23 cellular contexts compared by ENCODE assay signal in genomic region chr5:24850911-24851310, GRCh38.
"Had no signal": no experiment of that assay in that cellular context is flagged by ENCODE, and none has a peak within 500 bp of the region (broad histone marks: within the 10 kb centered on the region; RNA-seq: fewer than 3 reads in every experiment).

No MANE protein-coding gene starts in this region.

- H3K36me3 ChIP-seq: heart left ventricle, neutrophil, sigmoid colon, tibial nerve, upper lobe of right lung, vagina had no signal

- H3K4me1 ChIP-seq: heart left ventricle, sigmoid colon, testis, tibial nerve, upper lobe of right lung, vagina had no signal

- H3K9me3 Mint-ChIP-seq: nephron had no signal

- H3K36me3 Mint-ChIP-seq: naive B cell; stimulated activated naive B cell treated with anti-CD40 and anti-IgM and Interleukin-4, amounts not matched to agents 10 μg/mL and 1 μg/mL and 100 μg/mL, for 72 hours had no signal

- DNase-seq: dorsolateral prefrontal cortex; effector CD8-positive, alpha-beta T cell; foreskin melanocyte; heart left ventricle; hippocampal formation; left colon; left ventricle myocardium superior; mesendoderm; naive B cell; posterior cingulate gyrus; sigmoid colon; stimulated activated CD4-positive, alpha-beta T cell treated with anti-CD3 and anti-CD28 coated beads, Interleukin-2, amount 100 ng/mL, for 24 hours; stimulated activated CD4-positive, alpha-beta T cell treated with anti-CD3 and anti-CD28 coated beads, Interleukin-4, amount 100 ng/mL, for 4 hours; stimulated activated naive B cell treated with anti-CD40 and anti-IgM and Interleukin-4, amounts not matched to agents 10 μg/mL and 1 μg/mL and 100 μg/mL, for 72 hours; stimulated activated naive CD8-positive, alpha-beta T cell treated with anti-CD3 and anti-CD28 coated beads, Interleukin-15, amount 100 ng/mL, for 72 hours; testis; upper lobe of right lung had no signal

- H3K27me3 Mint-ChIP-seq: naive B cell; stimulated activated naive B cell treated with anti-CD40 and anti-IgM and Interleukin-4, amounts not matched to agents 10 μg/mL and 1 μg/mL and 100 μg/mL, for 72 hours; stimulated activated naive CD8-positive, alpha-beta T cell treated with anti-CD3 and anti-CD28 coated beads, Interleukin-15, amount 100 ng/mL, for 72 hours had no signal

- H3K27ac Mint-ChIP-seq: naive B cell; nephron; stimulated activated naive B cell treated with anti-CD40 and anti-IgM and Interleukin-4, amounts not matched to agents 10 μg/mL and 1 μg/mL and 100 μg/mL, for 72 hours; stimulated activated naive CD8-positive, alpha-beta T cell treated with anti-CD3 and anti-CD28 coated beads, Interleukin-15, amount 100 ng/mL, for 72 hours had no signal

- H3K27me3 ChIP-seq: dorsolateral prefrontal cortex, heart left ventricle, neutrophil, sigmoid colon, testis, tibial nerve, upper lobe of right lung, vagina had no signal

- ATAC-seq: heart left ventricle; left colon; left ventricle myocardium superior; stimulated activated naive B cell treated with anti-CD40 and anti-IgM and Interleukin-4, amounts not matched to agents 10 μg/mL and 1 μg/mL and 100 μg/mL, for 72 hours; stimulated activated naive CD8-positive, alpha-beta T cell treated with anti-CD3 and anti-CD28 coated beads, Interleukin-15, amount 100 ng/mL, for 72 hours; upper lobe of right lung had no signal

- H3K27ac ChIP-seq: dorsolateral prefrontal cortex, heart left ventricle, neutrophil, sigmoid colon, skin epidermis, testis, tibial nerve, upper lobe of right lung, vagina had no signal

- H3K4me3 ChIP-seq: dorsolateral prefrontal cortex, heart left ventricle, lung, sigmoid colon, skin epidermis, testis, tibial nerve, upper lobe of right lung, vagina had no signal

- H3K4me3 Mint-ChIP-seq: naive B cell; nephron; stimulated activated naive B cell treated with anti-CD40 and anti-IgM and Interleukin-4, amounts not matched to agents 10 μg/mL and 1 μg/mL and 100 μg/mL, for 72 hours; stimulated activated naive CD8-positive, alpha-beta T cell treated with anti-CD3 and anti-CD28 coated beads, Interleukin-15, amount 100 ng/mL, for 72 hours had no signal

- H3K4me1 Mint-ChIP-seq: naive B cell; nephron; stimulated activated naive B cell treated with anti-CD40 and anti-IgM and Interleukin-4, amounts not matched to agents 10 μg/mL and 1 μg/mL and 100 μg/mL, for 72 hours; stimulated activated naive CD8-positive, alpha-beta T cell treated with anti-CD3 and anti-CD28 coated beads, Interleukin-15, amount 100 ng/mL, for 72 hours had no signal

- H3K9me3 ChIP-seq: neutrophil, testis, upper lobe of right lung, vagina had no signal
